10 cellular contexts compared by ENCODE assay signal in the genomic region with DNA sequence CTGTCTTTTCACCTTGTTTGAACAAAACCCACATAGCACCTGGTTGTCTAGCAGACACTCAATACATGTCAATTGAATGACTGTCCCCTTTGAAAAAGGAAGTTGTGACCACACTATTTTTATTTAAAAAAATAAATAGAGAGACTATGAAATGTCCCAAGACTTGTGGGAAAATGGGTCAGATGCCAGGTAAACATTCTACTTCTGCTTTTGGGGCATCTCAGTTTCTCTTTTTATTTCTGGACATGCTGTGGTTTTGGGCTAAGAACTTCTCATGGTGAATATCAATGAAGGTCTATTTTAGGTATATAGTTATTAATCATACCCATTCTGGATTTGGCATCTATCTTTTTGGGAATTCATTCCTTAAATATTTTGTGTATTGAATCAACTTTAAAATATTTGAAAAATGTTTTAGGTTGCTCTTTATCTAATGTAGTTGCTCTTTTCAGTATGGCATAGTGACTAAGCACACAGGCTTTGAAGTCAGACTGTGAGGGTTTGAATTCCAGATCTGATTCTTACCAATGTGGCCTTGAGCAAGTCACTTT. TPM values are rescaled to one million over a fixed set of nuclear protein-coding genes. Genes with fewer than 3 reads are reported as not detected.
DNase-seq lines count a peak whose midpoint lies in the region; ATAC-seq, FAIRE-seq and TF ChIP-seq lines count a peak whose summit lies in the region.
"Had no signal": no experiment of that assay in that cellular context is flagged by ENCODE, and none has a peak within 500 bp of the region (broad histone marks: within the 10 kb centered on the region; RNA-seq: fewer than 3 reads in every experiment).

No MANE protein-coding gene starts in this region.

- DNase-seq in AG10803 (ENCODE audit: low read depth) (peak; percentile 87), bronchial epithelial cell (ENCODE audit: low read depth) (peak; percentile 42), epidermal melanocyte (ENCODE audit: insufficient read length, low spot score) (no peak), NCI-H526 treated with DMSO at 0.1 percent for 48 hours (lab: John Stamatoyannopoulos, UW) (no peak)
- no peak for DNase-seq in activated naive CD8-positive, alpha-beta T cell treated with anti-CD3 and anti-CD28 coated beads for 36 hours
- DNase-seq in activated T-cell treated with anti-CD3 and anti-CD28 coated beads, Interleukin-2, amount 50 U/mL, for 4 hours = no peak
- DNase-seq: COR-L47 had no signal

- H3K36me3 ChIP-seq in bronchial epithelial cell (ENCODE audit: control insufficient read depth, insufficient read depth, low read length) = no peaks in the 10 kb centered on the region

- TF ChIP-seq CTCF in AG10803 (conservative IDR thresholded peaks at IDR 0.05; ENCODE audit: low read length) (no peak), bronchial epithelial cell (IDR thresholded peaks at IDR 0.05; ENCODE audit: insufficient read depth, low read length, severe bottlenecking) (no peak)

- no peaks in the 10 kb centered on the region for H3K9me3 Mint-ChIP-seq in activated naive CD8-positive, alpha-beta T cell treated with anti-CD3 and anti-CD28 coated beads for 36 hours
- no peaks in the 10 kb centered on the region for H3K9me3 Mint-ChIP-seq in activated T-cell treated with anti-CD3 and anti-CD28 coated beads, Interleukin-2, amount 50 U/mL, for 4 hours

- peaks cover 5% of the 10 kb centered on the region for H3K4me1 Mint-ChIP-seq in activated naive CD8-positive, alpha-beta T cell treated with anti-CD3 and anti-CD28 coated beads for 36 hours
- H3K4me1 Mint-ChIP-seq in activated T-cell treated with anti-CD3 and anti-CD28 coated beads, Interleukin-2, amount 50 U/mL, for 4 hours (ENCODE audit: low read depth) = peaks cover 10% of the 10 kb centered on the region

- ATAC-seq in GM21423 (IDR thresholded peaks at IDR 0.05; ENCODE audit: unreplicated experiment) (peak; percentile 42), HG03469 (IDR thresholded peaks at IDR 0.05; ENCODE audit: unreplicated experiment) (peak; percentile 30)
- ATAC-seq in activated T-cell treated with anti-CD3 and anti-CD28 coated beads, Interleukin-2, amount 50 U/mL, for 4 hours = no peak

- H3K4me3 ChIP-seq in AG10803 (ENCODE audit: low read length) (no peak overlapping the region), bronchial epithelial cell (ENCODE audit: low read depth, low read length) (no peak overlapping the region)

- H3K36me3 Mint-ChIP-seq in activated naive CD8-positive, alpha-beta T cell treated with anti-CD3 and anti-CD28 coated beads for 36 hours = no peaks in the 10 kb centered on the region
- H3K36me3 Mint-ChIP-seq in activated T-cell treated with anti-CD3 and anti-CD28 coated beads, Interleukin-2, amount 50 U/mL, for 4 hours (ENCODE audit: insufficient read depth) = no peaks in the 10 kb centered on the region

- H3K27me3 ChIP-seq in bronchial epithelial cell (ENCODE audit: control insufficient read depth, insufficient read depth, low read length) = no peaks in the 10 kb centered on the region

- no peak for FAIRE-seq in bronchial epithelial cell (lab: Jason Lieb, UNC)
- FAIRE-seq: endothelial cell of umbilical vein had no signal

- H3K4me3 Mint-ChIP-seq in activated naive CD8-positive, alpha-beta T cell treated with anti-CD3 and anti-CD28 coated beads for 36 hours = no peak overlapping the region
- no peak overlapping the region for H3K4me3 Mint-ChIP-seq in activated T-cell treated with anti-CD3 and anti-CD28 coated beads, Interleukin-2, amount 50 U/mL, for 4 hours

- H3K27me3 Mint-ChIP-seq in activated naive CD8-positive, alpha-beta T cell treated with anti-CD3 and anti-CD28 coated beads for 36 hours = peaks cover 30% of the 10 kb centered on the region
- peaks cover 23% of the 10 kb centered on the region for H3K27me3 Mint-ChIP-seq in activated T-cell treated with anti-CD3 and anti-CD28 coated beads, Interleukin-2, amount 50 U/mL, for 4 hours (ENCODE audit: low read depth)

- H3K27ac Mint-ChIP-seq in activated naive CD8-positive, alpha-beta T cell treated with anti-CD3 and anti-CD28 coated beads for 36 hours = no peak overlapping the region

RNA-seq across cellular contexts. Expression of a gene that starts 4.4 kb away (rescaled TPM):
- 6.5 and 6.8 TPM in 2 replicates for total RNA-seq in bronchial epithelial cell
- total RNA-seq in activated naive CD8-positive, alpha-beta T cell treated with anti-CD3 and anti-CD28 coated beads for 36 hours = 1 to 10 TPM; 3.0 to 3.2 TPM
- under 1 TPM in 1 of 3 donors, not detected in 2; 0.18 TPM for total RNA-seq in activated T-cell treated with anti-CD3 and anti-CD28 coated beads, Interleukin-2, amount 50 U/mL, for 4 hours

Comparison
In these comparisons a context has a peak if more than half of its experiments do, and no peak if none do; other contexts are left out.
1. DNase-seq: peak in AG10803 (single experiment) and bronchial epithelial cell (single experiment); none in activated naive CD8-positive, alpha-beta T cell treated with anti-CD3 and anti-CD28 coated beads for 36 hours (single experiment), epidermal melanocyte (single experiment), NCI-H526 treated with DMSO at 0.1 percent for 48 hours (single experiment) and activated T-cell treated with anti-CD3 and anti-CD28 coated beads, Interleukin-2, amount 50 U/mL, for 4 hours (single experiment).
2. ATAC-seq: peak in GM21423 (single experiment) and HG03469 (single experiment); none in activated T-cell treated with anti-CD3 and anti-CD28 coated beads, Interleukin-2, amount 50 U/mL, for 4 hours (0 of 2).